In genomic region chr17:53390575-53390974, GRCh38 we compare ENCODE assay signal across 28 cellular contexts.
"Had no signal": no experiment of that assay in that cellular context is flagged by ENCODE, and none has a peak within 500 bp of the region (broad histone marks: within the 10 kb centered on the region; RNA-seq: fewer than 3 reads in every experiment).

No MANE protein-coding gene starts in this region.

- H3K36me3 ChIP-seq: adrenal gland, esophagus squamous epithelium, gastrocnemius medialis, heart right ventricle had no signal

- DNase-seq: activated CD4-positive, alpha-beta memory T cell treated with anti-CD3 and anti-CD28 coated beads for 36 hours; activated CD4-positive, alpha-beta T cell treated with anti-CD3 and anti-CD28 coated beads for 36 hours; activated CD4-positive, alpha-beta T cell treated with anti-CD3 and anti-CD28 coated beads, Interleukin-2, amount 10 ng/mL, durations not matched to agents 24 days and 14 days; activated CD4-positive, CD25-positive, alpha-beta regulatory T cell; activated CD4-positive, CD25-positive, alpha-beta regulatory T cell treated with anti-CD3 and anti-CD28 coated beads, Interleukin-2, amount 50 U/mL, for 72 hours; activated CD8-positive, alpha-beta memory T cell treated with anti-CD3 and anti-CD28 coated beads, Interleukin-2, amount 10 ng/mL, durations not matched to agents 7 days and 5 days; activated CD8-positive, alpha-beta memory T cell treated with anti-CD3 and anti-CD28 coated beads, Interleukin-2, amount 50 U/mL, for 4 hours; activated CD8-positive, alpha-beta T cell treated with anti-CD3 and anti-CD28 coated beads, Interleukin-2, amount 10 ng/mL, durations not matched to agents 7 days and 5 days; activated effector memory CD4-positive, alpha-beta T cell treated with anti-CD3 and anti-CD28 coated beads, Interleukin-2, amount 50 U/mL, for 16 hours; activated naive CD4-positive, alpha-beta T cell treated with anti-CD3 and anti-CD28 coated beads for 36 hours; activated naive CD8-positive, alpha-beta T cell treated with anti-CD3 and anti-CD28 coated beads for 36 hours; activated naive CD8-positive, alpha-beta T cell treated with anti-CD3 and anti-CD28 coated beads, Interleukin-2, amount 50 U/mL, for 24 hours; activated T-cell treated with anti-CD3 and anti-CD28 coated beads, Interleukin-2, amount 50 U/mL, for 1 hour; activated T-cell treated with anti-CD3 and anti-CD28 coated beads, Interleukin-2, amount 50 U/mL, for 48 hours; adrenal gland; amygdala; aorta; body of pancreas; caudate nucleus; cortex of kidney; dermis blood vessel endothelial cell; effector CD4-positive, alpha-beta T cell; effector memory CD8-positive, alpha-beta T cell; erythroblast; esophagus squamous epithelium; gastrocnemius medialis; heart right ventricle; T-helper 2 cell had no signal

- H3K4me3 ChIP-seq: adrenal gland, body of pancreas, esophagus squamous epithelium, gastrocnemius medialis, heart right ventricle had no signal

- H3K9me3 ChIP-seq: adrenal gland, body of pancreas, esophagus squamous epithelium, gastrocnemius medialis, heart right ventricle had no signal

- ATAC-seq: activated CD4-positive, alpha-beta T cell treated with anti-CD3 and anti-CD28 coated beads for 36 hours; activated CD8-positive, alpha-beta memory T cell treated with anti-CD3 and anti-CD28 coated beads, Interleukin-2, amount 10 ng/mL, durations not matched to agents 7 days and 5 days; activated CD8-positive, alpha-beta T cell treated with anti-CD3 and anti-CD28 coated beads, Interleukin-2, amount 10 ng/mL, durations not matched to agents 7 days and 5 days; activated naive CD8-positive, alpha-beta T cell treated with anti-CD3 and anti-CD28 coated beads, Interleukin-2, amount 50 U/mL, for 24 hours; body of pancreas; effector memory CD8-positive, alpha-beta T cell; gastrocnemius medialis; heart right ventricle had no signal

- H3K27me3 ChIP-seq: adrenal gland, body of pancreas, esophagus squamous epithelium, gastrocnemius medialis, heart right ventricle had no signal

- H3K4me1 ChIP-seq: adrenal gland, body of pancreas, esophagus squamous epithelium, gastrocnemius medialis, heart right ventricle had no signal

- H3K27ac ChIP-seq: adrenal gland, body of pancreas, esophagus squamous epithelium, gastrocnemius medialis, heart right ventricle had no signal
